ENCODE assay signal across 18 cellular contexts in genomic region chr14:64700894-64701293, GRCh38. TPM values are rescaled to one million over a fixed set of nuclear protein-coding genes. Genes with fewer than 3 reads are reported as not detected.
DNase-seq lines count a peak whose midpoint lies in the region; TF ChIP-seq lines count a peak whose summit lies in the region.
"Had no signal": no experiment of that assay in that cellular context is flagged by ENCODE, and none has a peak within 500 bp of the region (broad histone marks: within the 10 kb centered on the region; RNA-seq: fewer than 3 reads in every experiment).

No MANE protein-coding gene starts in this region.

- H3K4me3 ChIP-seq in dorsolateral prefrontal cortex, result no peak overlapping the region
- H3K4me3 ChIP-seq: GM12878, GM23248, SJSA1 had no signal

- H3K27me3 Mint-ChIP-seq in glutamatergic neuron (ENCODE audit: unreplicated experiment), result peaks cover 13% of the 10 kb centered on the region

- DNase-seq in NCI-H510A treated with DMSO at 0.1 percent for 48 hours (lab: John Stamatoyannopoulos, UW) (peak; percentile 27), NCI-H510A (lab: John Stamatoyannopoulos, UW) (no peak), NCI-H2196 treated with DMSO at 0.1 percent for 48 hours (lab: John Stamatoyannopoulos, UW; ENCODE audit: unreplicated experiment) (peak; percentile 6), dorsolateral prefrontal cortex (no peak), glutamatergic neuron (no peak)
- DNase-seq in stimulated activated CD4-positive, alpha-beta T cell treated with anti-CD3 and anti-CD28 coated beads, Interleukin-4, amount 100 ng/mL, for 4 hours, result no peak
- DNase-seq in stimulated activated CD4-positive, alpha-beta T cell treated with anti-CD3 and anti-CD28 coated beads, Interleukin-2, amount 100 ng/mL, for 48 hours, result no peak
- DNase-seq: GM23248, MV-4-11, NCI-H2081 treated with DMSO at 0.1 percent for 48 hours, NCI-H524 had no signal

- intact Hi-C loops in dorsolateral prefrontal cortex (cut with DNase I), result no loop called here

- no peaks in the 10 kb centered on the region for H3K27me3 ChIP-seq in dorsolateral prefrontal cortex
- H3K27me3 ChIP-seq: SJSA1 had no signal

- no peak overlapping the region for H3K27ac Mint-ChIP-seq in glutamatergic neuron (ENCODE audit: unreplicated experiment)

- H3K4me1 Mint-ChIP-seq in glutamatergic neuron (ENCODE audit: low read depth, unreplicated experiment), result peaks cover 9% of the 10 kb centered on the region

- H3K4me3 Mint-ChIP-seq in glutamatergic neuron (ENCODE audit: unreplicated experiment), result no peak overlapping the region
- H3K4me3 Mint-ChIP-seq: IgD-negative memory B cell had no signal

- no peak for TF ChIP-seq CTCF in dorsolateral prefrontal cortex (IDR thresholded peaks at IDR 0.05 in 54 of 56, conservative IDR thresholded peaks at IDR 0.05 in 2 of 56; ENCODE audit: low read depth in 1 of 56, partially characterized antibody in 56 of 56)
- TF ChIP-seq CTCF in glutamatergic neuron (IDR thresholded peaks at IDR 0.05; ENCODE audit: partially characterized antibody, unreplicated experiment), result no peak

- H3K27ac ChIP-seq in dorsolateral prefrontal cortex (peak overlapping the region in 44 of 59 donors; percentile 57 to 99 (median 97)), temporal lobe (ENCODE audit: low read depth, low read length) (peak overlapping the region; percentile 67)
- H3K27ac ChIP-seq: C4-2B, GM23248, RWPE1, SJSA1 had no signal

- no peaks in the 10 kb centered on the region for H3K36me3 Mint-ChIP-seq in glutamatergic neuron (ENCODE audit: unreplicated experiment)
- H3K36me3 Mint-ChIP-seq: IgD-negative memory B cell had no signal

- peaks cover 3% of the 10 kb centered on the region for H3K9me3 Mint-ChIP-seq in glutamatergic neuron (ENCODE audit: unreplicated experiment)
- H3K9me3 Mint-ChIP-seq: IgD-negative memory B cell had no signal

RNA-seq across cellular contexts. Expression of gene PLEKHG3, which starts 3.3 kb away (rescaled TPM):
- total RNA-seq in dorsolateral prefrontal cortex, result 100 to 1,000 TPM in 43 of 120 experiments, 10 to 100 TPM in 77; 27.1 to 361 (median 85.0) TPM
- 7.1 TPM for total RNA-seq in temporal lobe
- 10.1 TPM for total RNA-seq in glutamatergic neuron (ENCODE audit: unreplicated experiment)
- total RNA-seq: OCI-LY7 had no signal

Comparison
In these comparisons a context has a peak if more than half of its experiments do, and no peak if none do; other contexts are left out.
1. DNase-seq: peak in NCI-H510A treated with DMSO at 0.1 percent for 48 hours (single experiment) and NCI-H2196 treated with DMSO at 0.1 percent for 48 hours (single experiment); none in NCI-H510A (single experiment), dorsolateral prefrontal cortex (0 of 10), stimulated activated CD4-positive, alpha-beta T cell treated with anti-CD3 and anti-CD28 coated beads, Interleukin-4, amount 100 ng/mL, for 4 hours (0 of 2), glutamatergic neuron (single experiment) and stimulated activated CD4-positive, alpha-beta T cell treated with anti-CD3 and anti-CD28 coated beads, Interleukin-2, amount 100 ng/mL, for 48 hours (0 of 2).